In the genomic region with DNA sequence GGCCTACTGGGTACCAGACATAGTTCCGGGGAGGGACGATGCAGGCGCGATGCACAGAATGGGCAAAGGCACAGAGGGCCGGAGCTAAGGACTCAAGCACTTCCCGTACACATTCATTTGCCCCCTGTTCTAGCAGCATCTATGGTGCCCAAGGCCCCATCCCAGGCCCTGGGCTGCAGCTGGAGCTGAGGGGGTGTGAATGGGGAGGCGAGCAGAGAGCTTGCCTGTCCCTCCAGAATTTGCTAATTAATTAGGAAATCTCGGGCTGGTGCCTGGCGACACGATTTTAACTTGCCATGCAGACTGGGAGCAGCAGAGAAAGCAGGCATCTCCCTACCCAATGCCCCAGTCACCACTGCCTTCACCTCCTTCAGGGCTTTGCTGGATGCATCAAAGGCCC, we compare ENCODE assay signal across 2 cellular contexts.
TF ChIP-seq lines count a peak whose summit lies in the region.

No MANE protein-coding gene starts in this region.

TF ChIP-seq in HepG2, 621 proteins besides CTCF, POLR2A, EP300 and RAD21:
- TF ChIP-seq, protein P1, sequence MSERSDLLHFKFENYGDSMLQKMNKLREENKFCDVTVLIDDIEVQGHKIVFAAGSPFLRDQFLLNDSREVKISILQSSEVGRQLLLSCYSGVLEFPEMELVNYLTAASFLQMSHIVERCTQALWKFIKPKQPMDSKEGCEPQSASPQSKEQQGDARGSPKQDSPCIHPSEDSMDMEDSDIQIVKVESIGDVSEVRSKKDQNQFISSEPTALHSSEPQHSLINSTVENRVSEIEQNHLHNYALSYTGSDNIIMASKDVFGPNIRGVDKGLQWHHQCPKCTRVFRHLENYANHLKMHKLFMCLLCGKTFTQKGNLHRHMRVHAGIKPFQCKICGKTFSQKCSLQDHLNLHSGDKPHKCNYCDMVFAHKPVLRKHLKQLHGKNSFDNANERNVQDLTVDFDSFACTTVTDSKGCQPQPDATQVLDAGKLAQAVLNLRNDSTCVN (CRISPR knock-in tag; IDR thresholded peaks at IDR 0.05; ENCODE audit: borderline replicate concordance): no peak
- TF ChIP-seq MYNN (CRISPR knock-in tag; IDR thresholded peaks at IDR 0.05; ENCODE audit: low read depth): no peak
- TF ChIP-seq HNRNPL (IDR thresholded peaks at IDR 0.05; ENCODE audit: low read depth, low read length): 0 out of 2 replicates have a peak, but pooled peaks have one; percentile 10
- TF ChIP-seq CHD2 (IDR thresholded peaks at IDR 0.05; ENCODE audit: low read depth, low read length): no peak
- TF ChIP-seq SCMH1 (CRISPR knock-in tag; IDR thresholded peaks at IDR 0.05; ENCODE audit: borderline replicate concordance): no peak

TF ChIP-seq in SK-N-SH, 30 proteins besides CTCF, POLR2A, EP300 and RAD21:
- TF ChIP-seq ELF1 (IDR thresholded peaks at IDR 0.05): no peak
- no peak for TF ChIP-seq GATA2 (CRISPR knock-in tag; IDR thresholded peaks at IDR 0.05)
- no peak for TF ChIP-seq TEAD4 (IDR thresholded peaks at IDR 0.05; ENCODE audit: borderline replicate concordance, insufficient read depth)
- no peak for TF ChIP-seq GABPA (IDR thresholded peaks at IDR 0.05; ENCODE audit: low read depth)
- no peak for TF ChIP-seq TCF12 (IDR thresholded peaks at IDR 0.05)
- no peak for TF ChIP-seq NRF1 (IDR thresholded peaks at IDR 0.05; ENCODE audit: low read depth, low read length)
- TF ChIP-seq MXI1 (IDR thresholded peaks at IDR 0.05; ENCODE audit: low read depth, low read length): no peak
- TF ChIP-seq, protein P2, sequence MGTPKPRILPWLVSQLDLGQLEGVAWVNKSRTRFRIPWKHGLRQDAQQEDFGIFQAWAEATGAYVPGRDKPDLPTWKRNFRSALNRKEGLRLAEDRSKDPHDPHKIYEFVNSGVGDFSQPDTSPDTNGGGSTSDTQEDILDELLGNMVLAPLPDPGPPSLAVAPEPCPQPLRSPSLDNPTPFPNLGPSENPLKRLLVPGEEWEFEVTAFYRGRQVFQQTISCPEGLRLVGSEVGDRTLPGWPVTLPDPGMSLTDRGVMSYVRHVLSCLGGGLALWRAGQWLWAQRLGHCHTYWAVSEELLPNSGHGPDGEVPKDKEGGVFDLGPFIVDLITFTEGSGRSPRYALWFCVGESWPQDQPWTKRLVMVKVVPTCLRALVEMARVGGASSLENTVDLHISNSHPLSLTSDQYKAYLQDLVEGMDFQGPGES (IDR thresholded peaks at IDR 0.05; ENCODE audit: low read depth, low read length): no peak
- TF ChIP-seq POLR2AphosphoS5 (IDR thresholded peaks at IDR 0.05; ENCODE audit: low read depth, low read length): no peak
- no peak for TF ChIP-seq NFIC (IDR thresholded peaks at IDR 0.05; ENCODE audit: borderline replicate concordance)
- no peak for TF ChIP-seq FOSL2 (IDR thresholded peaks at IDR 0.05; ENCODE audit: borderline replicate concordance, low read depth)
- no peak for TF ChIP-seq JUND (IDR thresholded peaks at IDR 0.05)
- no peak for TF ChIP-seq RCOR1 (IDR thresholded peaks at IDR 0.05; ENCODE audit: low read length)
- TF ChIP-seq YY1 (IDR thresholded peaks at IDR 0.05; ENCODE audit: low read depth): no peak
